Comparison of ENCODE assay signal across 29 cellular contexts in the genomic region with DNA sequence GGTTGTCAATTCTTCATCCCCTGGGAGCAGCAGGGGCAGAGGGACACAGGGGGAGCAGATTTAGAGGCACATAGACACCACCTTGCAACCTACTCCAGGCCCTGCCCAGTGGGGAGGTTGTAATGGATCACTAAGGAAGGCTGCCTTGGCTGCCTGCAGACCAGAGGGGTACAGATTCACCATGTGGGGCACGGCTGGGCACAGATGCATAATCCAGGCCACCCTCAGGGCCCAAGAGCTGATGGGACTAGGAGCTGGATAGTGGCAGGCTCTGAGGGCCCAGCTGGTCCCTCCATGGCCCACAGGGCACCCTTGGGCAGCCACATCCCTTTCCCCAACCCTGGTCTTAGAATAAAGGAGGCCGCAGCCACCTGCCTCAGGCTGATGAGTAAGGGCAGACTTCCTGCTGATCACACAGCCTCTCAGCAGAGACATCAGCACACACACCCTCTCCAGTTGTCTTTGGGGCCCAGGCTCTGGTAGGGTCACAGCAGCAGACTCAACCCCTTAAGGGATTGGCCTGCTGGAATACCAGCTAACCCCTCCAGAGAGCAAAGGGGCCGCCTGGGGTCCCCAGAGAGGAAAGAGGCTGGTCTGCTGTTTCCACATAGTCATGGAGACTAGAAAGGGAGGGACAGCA.
DNase-seq lines count a peak whose midpoint lies in the region; ATAC-seq and TF ChIP-seq lines count a peak whose summit lies in the region.
"Had no signal": no experiment of that assay in that cellular context is flagged by ENCODE, and none has a peak within 500 bp of the region (broad histone marks: within the 10 kb centered on the region; RNA-seq: fewer than 3 reads in every experiment).

No MANE protein-coding gene starts in this region.

- H3K27me3 Mint-ChIP-seq in HFFc6 (ENCODE audit: insufficient read depth) = peaks cover 35% of the 10 kb centered on the region

- BruUV-seq in Panc1 (replicated peaks; lab: Mats Ljungman, UMichigan) = no TSS peak

- CTCF ChIA-PET in Panc1 (lab: Charles Lee) = no interaction called here

- H3K27ac ChIP-seq in Panc1 (ENCODE audit: low read length) (no peak overlapping the region), foreskin keratinocyte (no peak overlapping the region), smooth muscle cell (ENCODE audit: low read depth) (peak overlapping the region; percentile 38)
- H3K27ac ChIP-seq: ascending aorta, cardiac muscle cell, coronary artery, left lung, neutrophil, Peyer's patch, tibial artery, WERI-Rb-1 had no signal

- in situ Hi-C loops in Panc1 (cut with HindIII; ENCODE audit: low pct_unique_long_range_greater_than_20kb, low sequenced_read_pairs) = no loop called here

- POLR2A ChIA-PET in Panc1 (lab: Charles Lee) = no interaction called here

- H3K79me2 ChIP-seq in smooth muscle cell (ENCODE audit: low read depth) = no peaks in the 10 kb centered on the region

- H4K20me1 ChIP-seq in smooth muscle cell (ENCODE audit: low read depth) = no peaks in the 10 kb centered on the region

- no peak overlapping the region for H2AFZ ChIP-seq in smooth muscle cell (ENCODE audit: low read depth)

- intact Hi-C loops in Panc1 (cut with micrococcal nuclease; ENCODE audit: unreplicated experiment) (no loop called here), Right ventricle myocardium inferior (cut with DNase I) (no loop called here)

- no peak overlapping the region for H3K4me2 ChIP-seq in smooth muscle cell

- peak overlapping the region; percentile 17 for H3K9ac ChIP-seq in smooth muscle cell (ENCODE audit: low read depth)

- no peak for TF ChIP-seq CTCF in Panc1 (IDR thresholded peaks at IDR 0.05)
- no peak for TF ChIP-seq CTCF in foreskin keratinocyte (conservative IDR thresholded peaks at IDR 0.05)
- no peak for TF ChIP-seq CTCF in smooth muscle cell (IDR thresholded peaks at IDR 0.05; ENCODE audit: borderline replicate concordance, insufficient read depth, poor library complexity, severe bottlenecking)
- TF ChIP-seq CTCF in HFFc6 (IDR thresholded peaks at IDR 0.05) = no peak

- no peaks in the 10 kb centered on the region for H3F3A ChIP-seq in smooth muscle cell (ENCODE audit: low read depth)

- H3K4me3 ChIP-seq in Panc1 (ENCODE audit: low read depth in 2 of 2, low read length in 2 of 2) (no peak overlapping the region), smooth muscle cell (no peak overlapping the region)
- H3K4me3 ChIP-seq: ascending aorta, cardiac muscle cell, coronary artery, left lung, Peyer's patch, tibial artery had no signal

- H3K4me1 Mint-ChIP-seq in HFFc6 (ENCODE audit: low read depth) = peaks cover 7% of the 10 kb centered on the region; the same call in 1 of the 2 replicates

- ATAC-seq in Panc1 (peak; percentile 63), foreskin keratinocyte (peak; percentile 76), Right ventricle myocardium inferior (no peak), HG02884 (IDR thresholded peaks at IDR 0.05; ENCODE audit: unreplicated experiment) (no peak)
- ATAC-seq: left lung, right cardiac atrium had no signal

- H3K27ac Mint-ChIP-seq in HFFc6 = no peak overlapping the region

- no peaks in the 10 kb centered on the region; the same call in 1 of the 2 replicates for H3K36me3 Mint-ChIP-seq in HFFc6 (ENCODE audit: low read depth)

- H3K36me3 ChIP-seq in Panc1 (ENCODE audit: control insufficient read depth, insufficient read depth, low read length) = no peaks in the 10 kb centered on the region
- no peaks in the 10 kb centered on the region for H3K36me3 ChIP-seq in smooth muscle cell (ENCODE audit: low read depth)
- H3K36me3 ChIP-seq: ascending aorta, cardiac muscle cell, left lung, neutrophil, Peyer's patch, tibial artery, WERI-Rb-1 had no signal

- H3K4me3 Mint-ChIP-seq in HFFc6 = no peak overlapping the region

- WGBS in smooth muscle cell (ENCODE audit: low lambda C conversion rate) = 82% methylated on average over 3 of the region's 3 CpGs

- DNase-seq in ELR (ENCODE audit: low read depth) = peak; percentile 72
- no peak for DNase-seq in Panc1 (ENCODE audit: low read depth, low spot score)
- DNase-seq in foreskin keratinocyte = peak in 1 of 2 donors; percentile 25
- no peak for DNase-seq in smooth muscle cell (lab: John Stamatoyannopoulos, UW; ENCODE audit: unreplicated experiment)
- DNase-seq in Right ventricle myocardium inferior (ENCODE audit: missing footprints) = no peak
- DNase-seq in HFFc6 = no peak
- DNase-seq: activated CD4-positive, alpha-beta T cell treated with anti-CD3 and anti-CD28 coated beads for 48 hours; C1 segment of cervical spinal cord; COR-L47; DMS79; effector CD8-positive, alpha-beta T cell; erythroblast; KBM-7; left lung; NCI-H1436; NCI-H345; NCI-H748 treated with DMSO at 0.1 percent for 48 hours; posterior cingulate gyrus; stimulated activated CD4-positive, alpha-beta T cell treated with anti-CD3 and anti-CD28 coated beads, Interleukin-4, amount 100 ng/mL, for 24 hours; T-helper 9 cell; tibial artery; WERI-Rb-1 had no signal

- no peaks in the 10 kb centered on the region for H3K9me3 Mint-ChIP-seq in HFFc6

- H3K4me1 ChIP-seq in Panc1 (ENCODE audit: control insufficient read depth, insufficient read depth, low read length) (no peaks in the 10 kb centered on the region), foreskin keratinocyte (no peaks in the 10 kb centered on the region), smooth muscle cell (ENCODE audit: low read depth) (no peaks in the 10 kb centered on the region)
- H3K4me1 ChIP-seq: ascending aorta, left lung, Peyer's patch, tibial artery had no signal

- no peaks in the 10 kb centered on the region for H3K9me3 ChIP-seq in Panc1 (ENCODE audit: control insufficient read depth, insufficient read depth, low read depth, low read length)
- no peaks in the 10 kb centered on the region for H3K9me3 ChIP-seq in smooth muscle cell (replicated peaks; ENCODE audit: low read depth)
- H3K9me3 ChIP-seq: left lung, neutrophil had no signal

- H3K27me3 ChIP-seq in Panc1 (ENCODE audit: control insufficient read depth, insufficient read depth, low read length) = peaks cover 17% of the 10 kb centered on the region
- H3K27me3 ChIP-seq in foreskin keratinocyte = peaks cover 13% of the 10 kb centered on the region
- H3K27me3 ChIP-seq in smooth muscle cell (ENCODE audit: low read depth) = peaks cover 11% of the 10 kb centered on the region
- H3K27me3 ChIP-seq: ascending aorta, cardiac muscle cell, Peyer's patch, tibial artery had no signal

Comparison
In these comparisons a context has a peak if more than half of its experiments do, and no peak if none do; other contexts are left out.
1. ATAC-seq: peak in Panc1 (single experiment) and foreskin keratinocyte (single experiment); none in Right ventricle myocardium inferior (single experiment) and HG02884 (single experiment).